In the genomic region with DNA sequence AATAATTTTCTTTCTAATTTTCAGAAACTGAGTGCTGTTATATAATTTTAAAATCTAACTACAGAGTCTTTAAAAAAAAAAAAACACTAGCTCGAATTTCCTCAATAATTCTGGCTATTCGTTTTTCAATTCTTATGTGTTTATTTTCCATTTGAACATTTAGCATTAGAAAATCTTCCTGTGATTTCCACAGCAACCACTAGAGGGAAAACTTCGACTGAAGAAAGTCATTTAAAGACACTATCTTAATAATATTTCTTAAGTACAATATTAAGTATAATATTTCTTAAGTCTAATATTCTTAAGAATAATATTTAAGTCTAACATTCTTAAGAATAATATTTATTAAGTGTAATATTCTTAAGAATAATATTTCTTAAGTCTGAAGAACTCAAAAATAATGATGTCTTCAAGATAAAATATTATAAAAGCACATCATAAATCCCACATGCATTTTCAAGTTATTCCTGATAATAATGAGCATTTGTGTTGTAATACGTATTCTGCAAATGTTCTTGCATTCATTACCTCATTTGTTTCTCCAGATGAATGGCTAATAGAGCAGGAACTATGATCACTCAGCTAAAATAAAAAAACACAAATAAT, we compare ENCODE assay signal across 8 cellular contexts.
DNase-seq lines count a peak whose midpoint lies in the region; ATAC-seq and TF ChIP-seq lines count a peak whose summit lies in the region.

No MANE protein-coding gene starts in this region.

- H3K4me3 ChIP-seq in BLaER1: no peak overlapping the region; the same call in 1 of the 2 replicates
- no peak overlapping the region for H3K4me3 ChIP-seq in transverse colon

- in situ Hi-C loops in transverse colon (cut with MboI; ENCODE audit: low pct_ligation_motif_present in 1 of 4, low pct_unique_long_range_greater_than_20kb in 1 of 4, low sequenced_read_pairs in 3 of 4): loop anchor here in 1 of 4 donors (25.0 kb wide), 1 partner anchor 390 kb away; no protein-coding TSS in a partner anchor

- H3K9me3 ChIP-seq in BLaER1 (no peaks in the 10 kb centered on the region), transverse colon (no peaks in the 10 kb centered on the region)

- ATAC-seq in GM19395 (IDR thresholded peaks at IDR 0.05; ENCODE audit: unreplicated experiment) (peak; percentile 70), HG03521 (IDR thresholded peaks at IDR 0.05; ENCODE audit: unreplicated experiment) (no peak)

- H3K4me1 ChIP-seq in BLaER1: peaks cover 10% of the 10 kb centered on the region
- peaks cover 0 to 4% (median 2%) of the 10 kb centered on the region in 4 donors for H3K4me1 ChIP-seq in transverse colon

- no peak overlapping the region for H3K9ac ChIP-seq in BLaER1

- H3K4me2 ChIP-seq in BLaER1: peak overlapping the region; percentile 87

- peak; percentile 48 to 69 (median 62) for TF ChIP-seq CTCF in transverse colon (IDR thresholded peaks at IDR 0.05)

- no peaks in the 10 kb centered on the region for H4K20me1 ChIP-seq in BLaER1

- no peaks in the 10 kb centered on the region for H3K27me3 ChIP-seq in BLaER1
- no peaks in the 10 kb centered on the region for H3K27me3 ChIP-seq in transverse colon

- no peaks in the 10 kb centered on the region for H3K36me3 ChIP-seq in BLaER1
- no peaks in the 10 kb centered on the region for H3K36me3 ChIP-seq in transverse colon

- 3 to 6% methylated on average over 4 of the region's 4 CpGs for WGBS in transverse colon (ENCODE audit: low coverage in 1 of 2), 2 donors

- peak overlapping the region; percentile 59; the same call in 1 of the 2 replicates for H3K27ac ChIP-seq in BLaER1
- H3K27ac ChIP-seq in transverse colon: no peak overlapping the region

- TF ChIP-seq EP300 in transverse colon (IDR thresholded peaks at IDR 0.05; ENCODE audit: low read depth): no peak

- no peak for TF ChIP-seq POLR2A in transverse colon (IDR thresholded peaks at IDR 0.05)

- intact Hi-C loops in transverse colon (cut with DNase I; ENCODE audit: low total_unique reads): no loop called here

- DNase-seq in RPMI8226: peak; percentile 9
- peak; percentile 20 for DNase-seq in fibroblast of the conjunctiva (ENCODE audit: low read depth)
- DNase-seq in transverse colon: no peak
- DNase-seq in HuH-7.5 (ENCODE audit: low spot score): no peak
- DNase-seq in NCI-H524 treated with DMSO at 0.1 percent for 48 hours (lab: John Stamatoyannopoulos, UW): no peak

Comparison
In these comparisons a context has a peak if more than half of its experiments do, and no peak if none do; other contexts are left out.
1. DNase-seq: peak in RPMI8226 (single experiment) and fibroblast of the conjunctiva (single experiment); none in transverse colon (single experiment), HuH-7.5 (single experiment) and NCI-H524 treated with DMSO at 0.1 percent for 48 hours (single experiment).